In genomic region chr12:120100630-120101029, GRCh38 we compare ENCODE assay signal across 10 cellular contexts. TPM values are rescaled to one million over a fixed set of nuclear protein-coding genes. Genes with fewer than 3 reads are reported as not detected.
DNase-seq lines count a peak whose midpoint lies in the region; ATAC-seq, FAIRE-seq and TF ChIP-seq lines count a peak whose summit lies in the region.
"Had no signal": no experiment of that assay in that cellular context is flagged by ENCODE, and none has a peak within 500 bp of the region (broad histone marks: within the 10 kb centered on the region; RNA-seq: fewer than 3 reads in every experiment).

No MANE protein-coding gene starts in this region.

- CTCF ChIA-PET in HepG2 (lab: Yijun Ruan, JAX; ENCODE audit: low intra/inter-chr PET ratio, low total read pairs), result no interaction called here

- TF ChIP-seq RAD21 in liver (IDR thresholded peaks at IDR 0.05) (no peak), HepG2 (CRISPR knock-in tag; IDR thresholded peaks at IDR 0.05) (no peak)

- POLR2A ChIA-PET in HepG2 (lab: Yijun Ruan, JAX), result no interaction called here

- peaks cover 20% of the 10 kb centered on the region for H3K79me2 ChIP-seq in HepG2 (ENCODE audit: insufficient read depth, low read length)

- H3K27me3 ChIP-seq in liver (ENCODE audit: control insufficient read depth in 4 of 4, insufficient read depth in 4 of 4, low read length in 3 of 4) (no peaks in the 10 kb centered on the region), HepG2 (ENCODE audit: control insufficient read depth in 1 of 2, insufficient read depth in 2 of 2, low read length in 2 of 2) (no peaks in the 10 kb centered on the region), vagina (no peaks in the 10 kb centered on the region)

- TF ChIP-seq POLR2A in HepG2 (IDR thresholded peaks at IDR 0.05; ENCODE audit: insufficient read depth in 1 of 2, low read depth in 2 of 2, low read length in 2 of 2) (no peak), vagina (IDR thresholded peaks at IDR 0.05) (no peak), GM12892 (IDR thresholded peaks at IDR 0.05; ENCODE audit: low read depth, low read length) (no peak)

- H3K27ac ChIP-seq in liver (ENCODE audit: low read depth in 1 of 2, low read length in 2 of 2), result no peak overlapping the region
- no peak overlapping the region for H3K27ac ChIP-seq in HepG2 (ENCODE audit: extremely low read length, insufficient read depth, low read length)
- H3K27ac ChIP-seq in vagina, result peak overlapping the region; percentile 45

- FAIRE-seq in HepG2 (lab: Jason Lieb, UNC) (no peak), GM12892 (lab: Jason Lieb, UNC) (no peak)

- no peak overlapping the region for H3K4me3 ChIP-seq in liver (ENCODE audit: low read depth in 1 of 3, low read length in 3 of 3)
- no peak overlapping the region for H3K4me3 ChIP-seq in HepG2 (replicated peaks in 1 of 3; ENCODE audit: insufficient read depth in 1 of 3, low read depth in 2 of 3, low read length in 3 of 3)
- peak overlapping the region in 1 of 2 donors; percentile 35 for H3K4me3 ChIP-seq in vagina

- H3K4me1 ChIP-seq in liver (ENCODE audit: control insufficient read depth in 4 of 4, insufficient read depth in 4 of 4, low read length in 3 of 4), result peaks cover 0 to 9% (median 3%) of the 10 kb centered on the region in 4 donors
- H3K4me1 ChIP-seq in HepG2 (ENCODE audit: insufficient read depth, low read length), result no peaks in the 10 kb centered on the region
- H3K4me1 ChIP-seq in vagina, result peaks cover 35% of the 10 kb centered on the region

- intact Hi-C loops in HepG2 (cut with micrococcal nuclease; ENCODE audit: unreplicated experiment), result no loop called here
- intact Hi-C loops in vagina (cut with DNase I), result no loop called here

- BruUV-seq in HepG2 (replicated peaks; lab: Mats Ljungman, UMichigan), result no TSS peak

- TF ChIP-seq CTCF in liver (IDR thresholded peaks at IDR 0.05; ENCODE audit: low read depth, low read length, missing input control) (no peak), HepG2 (CRISPR knock-in tag; IDR thresholded peaks at IDR 0.05) (no peak), vagina (IDR thresholded peaks at IDR 0.05) (no peak)

- in situ Hi-C loops in HepG2 (cut with HindIII; ENCODE audit: extremely low pct_ligation_motif_present, low pct_unique_long_range_greater_than_20kb), result no loop called here

- H3K4me2 ChIP-seq in HepG2 (ENCODE audit: low read depth, low read length), result no peak overlapping the region

- no peak overlapping the region for H2AFZ ChIP-seq in HepG2 (ENCODE audit: low read length)

- WGBS in liver, result 76% methylated on average over 21 of the region's 21 CpGs
- 94% methylated on average over 9 of the region's 21 CpGs for WGBS in HepG2 (ENCODE audit: low lambda C conversion rate)

- ATAC-seq in HepG2 (no peak), esophagus mucosa (peak; percentile 28), HG02970 (IDR thresholded peaks at IDR 0.05; ENCODE audit: low FRiP score, unreplicated experiment) (no peak)

- H3K36me3 ChIP-seq in liver (ENCODE audit: control insufficient read depth in 4 of 4, insufficient read depth in 3 of 4, low read depth in 1 of 4, low read length in 3 of 4), result peaks cover 12 to 44% (median 17%) of the 10 kb centered on the region in 4 donors
- H3K36me3 ChIP-seq in HepG2 (replicated peaks in 1 of 2; ENCODE audit: control insufficient read depth in 1 of 2, insufficient read depth in 2 of 2, low read length in 2 of 2), result peaks cover 32 to 70% of the 10 kb centered on the region in 2 experiments; a peak in 4 of 5 replicates
- peaks cover 0 to 57% of the 10 kb centered on the region in 2 donors for H3K36me3 ChIP-seq in vagina

- DNase-seq in HepG2 (ENCODE audit: low spot score) (no peak), myocyte (ENCODE audit: low read depth) (peak; percentile 93), vagina (ENCODE audit: extremely low spot score in 2 of 2) (no peak), HK-2 (ENCODE audit: unreplicated experiment) (no peak), GM12892 (ENCODE audit: insufficient read length) (no peak)
- DNase-seq: RPMI8226; stimulated activated naive CD4-positive, alpha-beta T cell had no signal

- H3K9ac ChIP-seq in liver (ENCODE audit: low read depth in 1 of 2, low read length in 2 of 2), result no peak overlapping the region
- no peak overlapping the region for H3K9ac ChIP-seq in HepG2 (ENCODE audit: insufficient read depth, low read depth, low read length)

- H3K9me3 ChIP-seq in liver (ENCODE audit: control insufficient read depth in 4 of 4, low read length in 3 of 4) (no peaks in the 10 kb centered on the region), HepG2 (ENCODE audit: low read length) (no peaks in the 10 kb centered on the region), vagina (no peaks in the 10 kb centered on the region)

- TF ChIP-seq EP300 in HepG2 (IDR thresholded peaks at IDR 0.05; ENCODE audit: low read depth in 2 of 2, low read length in 2 of 2) (no peak), HepG2 (CRISPR knock-in tag; IDR thresholded peaks at IDR 0.05; ENCODE audit: borderline replicate concordance) (no peak)

- H4K20me1 ChIP-seq in HepG2 (ENCODE audit: insufficient read depth, low read length), result peaks cover 9% of the 10 kb centered on the region; the same call in 1 of the 2 replicates

TF ChIP-seq in liver, 16 proteins besides CTCF, POLR2A, EP300 and RAD21:
- TF ChIP-seq SP1 (IDR thresholded peaks at IDR 0.05) (no peak), NR2F2 (IDR thresholded peaks at IDR 0.05) (peak; percentile 28)
TF ChIP-seq in liver: peak in this region for 1.

TF ChIP-seq in HepG2, 621 proteins besides CTCF, POLR2A, EP300 and RAD21 (continues in another document):
- TF ChIP-seq ZNF687 (CRISPR knock-in tag; IDR thresholded peaks at IDR 0.05) (no peak), GATAD1 (CRISPR knock-in tag; IDR thresholded peaks at IDR 0.05) (no peak), XRCC5 (optimal IDR thresholded peaks at IDR 0.05; ENCODE audit: low read length) (no peak), FOXO1 (CRISPR knock-in tag; IDR thresholded peaks at IDR 0.05) (no peak), ZNF431 (CRISPR knock-in tag; IDR thresholded peaks at IDR 0.05; ENCODE audit: borderline replicate concordance, low read depth) (no peak)

RNA-seq across cellular contexts. Expression of gene RAB35, which starts 15.9 kb away (rescaled TPM):
- total RNA-seq in liver, result 10 to 100 TPM in 1 of 2 donors, 1 to 10 TPM in 1; 8.6 to 11.8 TPM
- 10 to 100 TPM in 1 of 2 donors, 1 to 10 TPM in 1; 7.4 to 14.4 TPM for polyA plus RNA-seq in liver
- 25.9 and 29.1 TPM in 2 replicates for total RNA-seq in HepG2 (2016; rRNA removed; fragmentation: Illumina TruSeq; extraction: Trizol)
- 3.9 and 4.0 TPM in 2 replicates for total RNA-seq in HepG2 (2016; cell fraction: cytosol; rRNA removed; fragmentation: Illumina TruSeq; extraction: Trizol; ENCODE audit: low read depth)
- 24.8 and 29.3 TPM in 2 replicates for total RNA-seq in HepG2 (2016; cell fraction: insoluble cytoplasmic fraction; rRNA removed; fragmentation: Illumina TruSeq; extraction: Trizol)
- total RNA-seq in HepG2 (2016; cell fraction: membrane; rRNA removed; fragmentation: Illumina TruSeq; extraction: Trizol), result 13.9 and 14.1 TPM in 2 replicates
- total RNA-seq in HepG2 (2016; cell fraction: nucleus; rRNA removed; fragmentation: Illumina TruSeq; extraction: Trizol), result 11.8 and 14.0 TPM in 2 replicates
- polyA plus RNA-seq in HepG2 (2011; rRNA removed), result 25.2 and 32.2 TPM in 2 replicates
- 23.4 and 25.8 TPM in 2 replicates for polyA plus RNA-seq in HepG2 (2011; cell fraction: cytosol; rRNA removed)
- polyA plus RNA-seq in HepG2 (2011; cell fraction: nucleus; rRNA removed), result 23.2 and 27.6 TPM in 2 replicates
- polyA plus RNA-seq in HepG2 (2012), result 24.8 and 25.8 TPM in 2 replicates
- polyA plus RNA-seq in HepG2 (2016; cell fraction: cytosol; fragmentation: Illumina TruSeq; extraction: Trizol; ENCODE audit: low read depth), result 4.8 and 4.9 TPM in 2 replicates
- 33.1 and 35.6 TPM in 2 replicates for polyA plus RNA-seq in HepG2 (2016; cell fraction: insoluble cytoplasmic fraction; fragmentation: Illumina TruSeq; extraction: Trizol; ENCODE audit: low read depth)
- polyA plus RNA-seq in HepG2 (2016; cell fraction: membrane; fragmentation: Illumina TruSeq; extraction: Trizol; ENCODE audit: low read depth), result 10.1 and 11.5 TPM in 2 replicates
- 32.5 and 34.1 TPM in 2 replicates for polyA plus RNA-seq in HepG2 (2016; cell fraction: nucleus; fragmentation: Illumina TruSeq; extraction: Trizol; ENCODE audit: insufficient read depth, low read depth)
- 49.8 and 64.9 TPM in 2 replicates for polyA minus RNA-seq in HepG2 (2011; rRNA and poly(A)+ RNA removed; ENCODE audit: low replicate concordance)
- polyA minus RNA-seq in HepG2 (2011; cell fraction: cytosol; rRNA and poly(A)+ RNA removed), result 17.8 and 21.5 TPM in 2 replicates
- 8.6 and 10.9 TPM in 2 replicates for polyA minus RNA-seq in HepG2 (2011; cell fraction: nucleus; rRNA and poly(A)+ RNA removed)
- total RNA-seq in esophagus mucosa, result 57.7 TPM
- total RNA-seq in myocyte, result 18.9 and 20.8 TPM in 2 replicates
- polyA plus RNA-seq in myocyte (2012), result 31.0 TPM
- 30.9 TPM for total RNA-seq in vagina
- polyA plus RNA-seq in GM12892 (2012; ENCODE audit: missing spikeins), result 25.5 TPM
